ENCODE assay signal across 25 cellular contexts in genomic region chr20:61373956-61374545, GRCh38.
"Had no signal": no experiment of that assay in that cellular context is flagged by ENCODE, and none has a peak within 500 bp of the region (broad histone marks: within the 10 kb centered on the region; RNA-seq: fewer than 3 reads in every experiment).

No MANE protein-coding gene starts in this region.

- H3K4me3 ChIP-seq: left lung, lower lobe of right lung, right atrium auricular region, skin epidermis, tibial nerve, uterus had no signal

- H3K4me3 Mint-ChIP-seq: immature natural killer cell; naive thymus-derived CD8-positive, alpha-beta T cell; nephron; stimulated activated memory B cell treated with anti-CD40 and anti-IgM and Interleukin-4, amounts not matched to agents 10 μg/mL and 1 μg/mL and 100 μg/mL, for 72 hours; stimulated activated naive CD8-positive, alpha-beta T cell treated with anti-CD3 and anti-CD28 coated beads, Interleukin-15, amount 100 ng/mL, for 72 hours; type B pancreatic cell had no signal

- H3K27ac Mint-ChIP-seq: immature natural killer cell; naive thymus-derived CD8-positive, alpha-beta T cell; nephron; progenitor cell of endocrine pancreas; stimulated activated memory B cell treated with anti-CD40 and anti-IgM and Interleukin-4, amounts not matched to agents 10 μg/mL and 1 μg/mL and 100 μg/mL, for 72 hours; stimulated activated naive CD8-positive, alpha-beta T cell treated with anti-CD3 and anti-CD28 coated beads, Interleukin-15, amount 100 ng/mL, for 72 hours; type B pancreatic cell had no signal

- ATAC-seq: left colon; left lung; lower lobe of right lung; naive thymus-derived CD8-positive, alpha-beta T cell; sciatic nerve; stimulated activated memory B cell treated with anti-CD40 and anti-IgM and Interleukin-4, amounts not matched to agents 10 μg/mL and 1 μg/mL and 100 μg/mL, for 72 hours; stimulated activated naive CD8-positive, alpha-beta T cell treated with anti-CD3 and anti-CD28 coated beads, Interleukin-15, amount 100 ng/mL, for 72 hours had no signal

- H2AFZ ChIP-seq: parathyroid adenoma had no signal

- H3K9me3 Mint-ChIP-seq: stimulated activated memory B cell treated with anti-CD40 and anti-IgM and Interleukin-4, amounts not matched to agents 10 μg/mL and 1 μg/mL and 100 μg/mL, for 72 hours; stimulated activated naive CD8-positive, alpha-beta T cell treated with anti-CD3 and anti-CD28 coated beads, Interleukin-15, amount 100 ng/mL, for 72 hours had no signal

- H3K4me1 ChIP-seq: left lung, lower lobe of right lung, parathyroid adenoma, right atrium auricular region, tibial nerve, uterus had no signal

- H3K36me3 Mint-ChIP-seq: immature natural killer cell; naive thymus-derived CD8-positive, alpha-beta T cell; stimulated activated memory B cell treated with anti-CD40 and anti-IgM and Interleukin-4, amounts not matched to agents 10 μg/mL and 1 μg/mL and 100 μg/mL, for 72 hours; type B pancreatic cell had no signal

- H3K4me1 Mint-ChIP-seq: immature natural killer cell; naive thymus-derived CD8-positive, alpha-beta T cell; stimulated activated memory B cell treated with anti-CD40 and anti-IgM and Interleukin-4, amounts not matched to agents 10 μg/mL and 1 μg/mL and 100 μg/mL, for 72 hours; stimulated activated naive CD8-positive, alpha-beta T cell treated with anti-CD3 and anti-CD28 coated beads, Interleukin-15, amount 100 ng/mL, for 72 hours had no signal

- DNase-seq: hypothalamus; immature natural killer cell; kidney; left colon; left lung; lower lobe of right lung; mammary epithelial cell; mesenchymal stem cell; naive thymus-derived CD8-positive, alpha-beta T cell; nucleus accumbens; stimulated activated CD4-positive, alpha-beta T cell treated with anti-CD3 and anti-CD28 coated beads, Interleukin-4, amount 100 ng/mL, for 24 hours; stimulated activated CD8-positive, alpha-beta memory T cell treated with anti-CD3 and anti-CD28 coated beads, Interleukin-4, amount 100 ng/mL, for 48 hours; stimulated activated naive CD4-positive, alpha-beta T cell treated with Interleukin-2 at 50 U/mL for 16 hours; stimulated activated naive CD8-positive, alpha-beta T cell treated with anti-CD3 and anti-CD28 coated beads, Interleukin-15, amount 100 ng/mL, for 72 hours; substantia nigra; uterus had no signal

- H3K27ac ChIP-seq: left lung, lower lobe of right lung, parathyroid adenoma, right atrium auricular region, skin epidermis, tibial nerve, uterus had no signal

- H3K79me2 ChIP-seq: parathyroid adenoma had no signal

- H3K36me3 ChIP-seq: left lung, lower lobe of right lung, right atrium auricular region, tibial nerve, uterus had no signal

- H3K27me3 ChIP-seq: right atrium auricular region, tibial nerve, uterus had no signal

- H3K9me3 ChIP-seq: lower lobe of right lung, right atrium auricular region, uterus had no signal

- H3K9ac ChIP-seq: parathyroid adenoma had no signal

- H3K27me3 Mint-ChIP-seq: stimulated activated memory B cell treated with anti-CD40 and anti-IgM and Interleukin-4, amounts not matched to agents 10 μg/mL and 1 μg/mL and 100 μg/mL, for 72 hours; stimulated activated naive CD8-positive, alpha-beta T cell treated with anti-CD3 and anti-CD28 coated beads, Interleukin-15, amount 100 ng/mL, for 72 hours had no signal
